8 cellular contexts compared by ENCODE assay signal in genomic region chr10:73110345-73110849, GRCh38. TPM values are rescaled to one million over a fixed set of nuclear protein-coding genes. Genes with fewer than 3 reads are reported as not detected.
DNase-seq lines count a peak whose midpoint lies in the region; ATAC-seq and TF ChIP-seq lines count a peak whose summit lies in the region.

NUDT13 (plus strand) TSS chr10:73110455; CDS start chr10:73114366, 3,911 bp downstream.

- ATAC-seq in T-helper 17 cell (peak; percentile 95), psoas muscle (peak; percentile 75 to 85 (median 85))

- peak; percentile 65 for DNase-seq in activated CD8-positive, alpha-beta memory T cell treated with anti-CD3 and anti-CD28 coated beads for 24 hours
- no peak for DNase-seq in activated CD8-positive, alpha-beta memory T cell treated with anti-CD3 and anti-CD28 coated beads, Interleukin-2, amount 50 U/mL, for 48 hours
- DNase-seq in T-helper 17 cell, result peak; percentile 14 to 34 (median 28)
- DNase-seq in hippocampal formation (lab: John Stamatoyannopoulos, UW), result peak; percentile 62 to 75
- DNase-seq in psoas muscle, result peak; percentile 55 to 69
- DNase-seq in NCI-H2081 (lab: John Stamatoyannopoulos, UW), result no peak

- peak within 1 kb of the TSS; percentile 70 for H3K9ac ChIP-seq in HUES64 (ENCODE audit: low read depth, low read length)

- H3K9me3 ChIP-seq in HUES64 (ENCODE audit: insufficient read depth, low read depth, low read length) (no peaks in the 10 kb centered on the region), T-helper 17 cell (ENCODE audit: control insufficient read depth, low read length, poor library complexity, severe bottlenecking) (no peaks in the 10 kb centered on the region), psoas muscle (no peaks in the 10 kb centered on the region)

- H3K4me3 Mint-ChIP-seq in T-helper 17 cell (peak within 1 kb of the TSS; percentile 91), brain (peak within 1 kb of the TSS; percentile 87 to 95 (median 93))

- H3K4me1 ChIP-seq in HUES64 (ENCODE audit: insufficient read depth, low read length) (peaks cover 7% of the 10 kb centered on the region; the same call in 1 of the 2 replicates), psoas muscle (peaks cover 26% of the 10 kb centered on the region)

- no peaks in the 10 kb centered on the region for H3K27me3 Mint-ChIP-seq in T-helper 17 cell
- H3K27me3 Mint-ChIP-seq in brain, result no peaks in the 10 kb centered on the region

- 13% methylated on average over 5 of the region's 5 CpGs for WGBS in HUES64
- 0 to 3% (median 1%) methylated on average over 5 of the region's 5 CpGs for WGBS in psoas muscle, 3 donors

- peaks cover 0 to 7% (median 3%) of the 10 kb centered on the region in 5 experiments for H3K9me3 Mint-ChIP-seq in brain

- peak within 1 kb of the TSS; percentile 69 for H3K4me3 ChIP-seq in HUES64 (ENCODE audit: low read length)
- H3K4me3 ChIP-seq in psoas muscle, result peak within 1 kb of the TSS; percentile 74

- intact Hi-C loops in psoas muscle (cut with DNase I), result loop anchor here in 1 of 2 donors (2.0 kb wide), 1 partner anchor 14 kb away; the partner anchor contains the start of gene P4HA1

- H3K27ac ChIP-seq in HUES64 (ENCODE audit: low read depth, low read length), result peak within 1 kb of the TSS; percentile 63
- H3K27ac ChIP-seq in psoas muscle, result peak within 1 kb of the TSS; percentile 95

- TF ChIP-seq CTCF in brain (conservative IDR thresholded peaks at IDR 0.05) (no peak), psoas muscle (IDR thresholded peaks at IDR 0.05) (no peak)

- H3K27me3 ChIP-seq in HUES64 (ENCODE audit: insufficient read depth, low read length) (no peaks in the 10 kb centered on the region), psoas muscle (ENCODE audit: insufficient read depth in 3 of 3, low read length in 2 of 3) (no peaks in the 10 kb centered on the region)

- 0 out of 2 replicates have a peak, but pooled peaks cover 2% of the 10 kb centered on the region for H3K36me3 ChIP-seq in HUES64 (ENCODE audit: insufficient read depth, low read length)
- H3K36me3 ChIP-seq in psoas muscle (ENCODE audit: insufficient read depth in 1 of 2, low read depth in 1 of 2), result peaks cover 0 to 6% of the 10 kb centered on the region in 2 donors

- H3K36me3 Mint-ChIP-seq in T-helper 17 cell (ENCODE audit: low read depth) (no peaks in the 10 kb centered on the region), brain (peaks cover 51% of the 10 kb centered on the region)

- peak within 1 kb of the TSS; percentile 69 for H3K27ac Mint-ChIP-seq in T-helper 17 cell
- H3K27ac Mint-ChIP-seq in brain, result peak within 1 kb of the TSS; percentile 93 to 98 (median 98)

- peaks cover 3% of the 10 kb centered on the region for H3K4me1 Mint-ChIP-seq in T-helper 17 cell
- H3K4me1 Mint-ChIP-seq in brain, result peaks cover 19% of the 10 kb centered on the region

RNA-seq across cellular contexts. Expression of gene NUDT13, which starts in this region (rescaled TPM):
- 1.2 TPM for polyA plus RNA-seq in HUES64 (2013, experiment 1 of 2)
- 1.3 TPM for polyA plus RNA-seq in HUES64 (2013, experiment 2 of 2)
- total RNA-seq in T-helper 17 cell (1 to 10 TPM in 1 of 2 donors, under 1 TPM in 1; 0.86 to 1.5 TPM), psoas muscle (1 to 10 TPM; 1.1 to 3.2 (median 2.3) TPM)
- polyA plus RNA-seq in brain (ENCODE audit: insufficient read depth, low read depth, low replicate concordance) (0.29 TPM), psoas muscle (1 to 10 TPM in 2 of 3 donors, under 1 TPM in 1; 0.69 to 4.6 (median 3.7) TPM)

Comparison
In these comparisons a context has a peak if more than half of its experiments do, and no peak if none do; other contexts are left out.
1. DNase-seq: peak in activated CD8-positive, alpha-beta memory T cell treated with anti-CD3 and anti-CD28 coated beads for 24 hours (single experiment), T-helper 17 cell (3 of 3), hippocampal formation (2 of 2) and psoas muscle (2 of 2); none in activated CD8-positive, alpha-beta memory T cell treated with anti-CD3 and anti-CD28 coated beads, Interleukin-2, amount 50 U/mL, for 48 hours (single experiment) and NCI-H2081 (0 of 2).